ENCODE assay signal across 8 cellular contexts in the genomic region with DNA sequence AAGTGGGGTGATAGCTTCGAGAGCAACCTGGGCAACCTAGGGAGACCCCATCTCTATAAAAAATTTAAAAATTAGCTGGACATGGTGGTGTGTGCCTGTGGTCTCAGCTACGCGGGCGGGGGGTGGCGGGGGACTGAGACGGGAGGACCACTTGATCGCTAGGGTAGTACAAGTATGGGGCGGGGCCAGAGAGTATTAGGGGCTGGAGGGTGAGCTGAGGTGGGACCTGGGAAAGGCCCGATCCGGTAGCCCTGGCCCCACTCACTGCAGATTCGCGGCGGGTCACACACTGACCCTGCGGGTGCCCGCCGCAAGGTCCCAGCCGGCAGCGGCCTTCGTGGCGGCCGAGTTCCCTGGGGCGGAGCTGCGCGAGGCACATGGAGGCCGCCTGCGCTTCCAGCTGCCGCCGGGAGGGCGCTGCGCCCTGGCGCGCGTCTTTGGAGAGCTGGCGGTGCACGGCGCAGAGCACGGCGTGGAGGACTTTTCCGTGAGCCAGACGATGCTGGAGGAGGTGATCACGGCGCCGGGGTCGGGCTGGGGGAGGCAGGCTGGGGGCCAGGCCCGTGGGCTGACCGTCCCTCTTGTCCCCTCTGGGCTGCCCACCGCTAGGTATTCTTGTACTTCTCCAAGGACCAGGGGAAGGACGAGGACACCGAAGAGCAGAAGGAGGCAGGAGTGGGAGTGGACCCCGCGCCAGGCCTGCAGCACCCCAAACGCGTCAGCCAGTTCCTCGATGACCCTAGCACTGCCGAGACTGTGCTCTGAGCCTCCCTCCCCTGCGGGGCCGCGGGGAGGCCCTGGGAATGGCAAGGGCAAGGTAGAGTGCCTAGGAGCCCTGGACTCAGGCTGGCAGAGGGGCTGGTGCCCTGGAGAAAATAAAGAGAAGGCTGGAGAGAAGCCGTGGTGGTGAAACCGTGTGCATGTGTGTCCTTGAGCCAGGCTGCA. TPM values are rescaled to one million over a fixed set of nuclear protein-coding genes. Genes with fewer than 3 reads are reported as not detected.
DNase-seq lines count a peak whose midpoint lies in the region; ATAC-seq and TF ChIP-seq lines count a peak whose summit lies in the region.

No MANE protein-coding gene starts in this region.

- POLR2A ChIA-PET in A673 (lab: Charles Lee; ENCODE audit: low non-redundant PET): no interaction called here

- H3K27me3 ChIP-seq in A673 (replicated peaks; ENCODE audit: insufficient read depth, low read depth, low read length, poor library complexity): no peaks in the 10 kb centered on the region
- no peaks in the 10 kb centered on the region for H3K27me3 ChIP-seq in neutrophil

- no peak for ATAC-seq in GM21526 (IDR thresholded peaks at IDR 0.05; ENCODE audit: low FRiP score, unreplicated experiment)

- H3K4me3 ChIP-seq in A673 (ENCODE audit: low read depth, low read length, poor library complexity, severe bottlenecking): no peak overlapping the region
- no peak overlapping the region for H3K4me3 ChIP-seq in fibroblast of pulmonary artery (replicated peaks; ENCODE audit: low read depth, low read length)
- H3K4me3 ChIP-seq in neutrophil (ENCODE audit: low read depth in 1 of 2, low read length in 1 of 2): peak overlapping the region; percentile 24 to 96

- TF ChIP-seq CTCF in A673 (conservative IDR thresholded peaks at IDR 0.05; ENCODE audit: low read depth, low read length) (peak; percentile 78), GM13976 (IDR thresholded peaks at IDR 0.05; ENCODE audit: borderline replicate concordance, control extremely low read depth, extremely low read depth, insufficient read depth, missing control alignments) (peak; percentile 88), fibroblast of pulmonary artery (IDR thresholded peaks at IDR 0.05; ENCODE audit: low read length, missing control alignments) (peak; percentile 52), neutrophil (IDR thresholded peaks at IDR 0.05) (peak; percentile 97)

- H3K36me3 ChIP-seq in A673 (ENCODE audit: insufficient read depth, low read length, poor library complexity, severe bottlenecking) (no peaks in the 10 kb centered on the region), neutrophil (peaks cover 75% of the 10 kb centered on the region)

- in situ Hi-C loops in GM13976 (cut with MboI; ENCODE audit: low sequenced_read_pairs, unreplicated experiment): no loop called here

- intact Hi-C loops in A673 (cut with micrococcal nuclease; ENCODE audit: unreplicated experiment): no loop called here

- DNase-seq in A673 (ENCODE audit: low spot score) (peak; percentile 88), GM13976 (ENCODE audit: low spot score) (peak; percentile 76), NOMO-1 treated with dmso at 0.1 percent for 144 hours (lab: John Stamatoyannopoulos, UW; ENCODE audit: unreplicated experiment) (peak; percentile 60), activated T-helper 1 cell treated with Interleukin-2 at 50 U/mL for 16 hours (ENCODE audit: low read depth) (peak; percentile 67), fibroblast of pulmonary artery (ENCODE audit: low read depth) (peak; percentile 72), NCI-H187 (lab: John Stamatoyannopoulos, UW) (no peak)

- H3K4me1 ChIP-seq in A673 (ENCODE audit: insufficient read depth, low read length, poor library complexity, severe bottlenecking) (peaks cover 16% of the 10 kb centered on the region), neutrophil (ENCODE audit: control insufficient read depth in 1 of 2, insufficient read depth in 1 of 2, low read depth in 1 of 2, low read length in 1 of 2) (peaks cover 53 to 62% of the 10 kb centered on the region in 2 experiments)

- H3K9me3 ChIP-seq in A673 (ENCODE audit: low read depth, low read length, poor library complexity, severe bottlenecking) (no peaks in the 10 kb centered on the region), neutrophil (no peaks in the 10 kb centered on the region)

- CTCF ChIA-PET in A673 (lab: Charles Lee): interaction anchor here (0.6 to 1.0 kb wide), 4 partner anchors 10 to 180 kb away, joined by 3 to 6 read pairs (median 4); no protein-coding TSS in a partner anchor

- no TSS peak for BruUV-seq in A673 (replicated peaks; lab: Mats Ljungman, UMichigan)

- H3K27ac ChIP-seq in A673 (ENCODE audit: low read depth, low read length, poor library complexity, severe bottlenecking) (no peak overlapping the region), neutrophil (peak overlapping the region; percentile 95)

RNA-seq across cellular contexts. Expression of gene ARHGAP45, which starts 2.0 kb away (rescaled TPM):
- total RNA-seq in A673 (2021): 3.2 and 3.4 TPM in 2 replicates

RNA-seq across cellular contexts. Expression of gene ABCA7, which starts 25.0 kb away (rescaled TPM):
- 12.0 and 21.2 TPM in 2 replicates for total RNA-seq in A673 (2021)

RNA-seq across cellular contexts. Expression of gene POLR2E, which starts 30.2 kb away (rescaled TPM):
- total RNA-seq in A673 (2021): 342 and 343 TPM in 2 replicates

RNA-seq across cellular contexts. Expression of gene CNN2, which starts 38.5 kb away (rescaled TPM):
- 112 and 146 TPM in 2 replicates for total RNA-seq in A673 (2021)

RNA-seq across cellular contexts. Expression of gene GPX4, which starts 38.9 kb away (rescaled TPM):
- 368 and 435 TPM in 2 replicates for total RNA-seq in A673 (2021)

Comparison
In these comparisons a context has a peak if more than half of its experiments do, and no peak if none do; other contexts are left out.
1. DNase-seq: peak in A673 (single experiment), GM13976 (single experiment), NOMO-1 treated with dmso at 0.1 percent for 144 hours (single experiment), activated T-helper 1 cell treated with Interleukin-2 at 50 U/mL for 16 hours (single experiment) and fibroblast of pulmonary artery (single experiment); none in NCI-H187 (0 of 2).
2. H3K4me3 ChIP-seq: peak in neutrophil (2 of 2); none in A673 (single experiment) and fibroblast of pulmonary artery (single experiment).
3. Peak in every context shown above with its lines, with median percentiles within 50 percentile points of each other: CTCF ChIP-seq.